8 cellular contexts compared by ENCODE assay signal in genomic region chr11:116852261-116853125, GRCh38. TPM values are rescaled to one million over a fixed set of nuclear protein-coding genes. Genes with fewer than 3 reads are reported as not detected.
A peak's percentile ranks its signal among the peaks of the same experiment; 100 is the strongest.
DNase-seq lines count a peak whose midpoint lies in the region; ATAC-seq, FAIRE-seq and TF ChIP-seq lines count a peak whose summit lies in the region.

No MANE protein-coding gene starts in this region.

- no peak for TF ChIP-seq POLR2A in GM12878 (IDR thresholded peaks at IDR 0.05; ENCODE audit: low read depth, low read length)

- no peak for TF ChIP-seq RAD21 in GM12878 (IDR thresholded peaks at IDR 0.05; ENCODE audit: insufficient read depth, low read depth, low read length)

- intact Hi-C loops in GM12878 (cut with micrococcal nuclease; ENCODE audit: unreplicated experiment), result no loop called here
- intact Hi-C loops in posterior cingulate gyrus (cut with DNase I), result no loop called here

- WGBS in GM12878 (ENCODE audit: insufficient coverage, insufficient replicate concordance, low lambda C conversion rate, missing lambda C conversion rate), result 62% methylated on average over 6 of the region's 6 CpGs

- H3K27me3 ChIP-seq in GM12878 (replicated peaks in 1 of 2; ENCODE audit: control insufficient read depth in 2 of 2, insufficient read depth in 2 of 2, low read length in 1 of 2), result no peaks in the 10 kb centered on the region
- no peaks in the 10 kb centered on the region for H3K27me3 ChIP-seq in Karpas-422 (ENCODE audit: low read length)

- H4K20me1 ChIP-seq in GM12878 (ENCODE audit: control insufficient read depth, insufficient read depth), result no peaks in the 10 kb centered on the region
- H4K20me1 ChIP-seq in Karpas-422 (ENCODE audit: insufficient read depth, low read depth, low read length), result no peaks in the 10 kb centered on the region

- DNase-seq in GM12878 (ENCODE audit: low read depth, low spot score) (no peak), myocyte (ENCODE audit: low read depth) (peak; percentile 26), posterior cingulate gyrus (no peak), NCI-H2107 (lab: John Stamatoyannopoulos, UW) (no peak), Karpas-422 (no peak)
- no peak for DNase-seq in stimulated activated naive CD4-positive, alpha-beta T cell treated with Interleukin-2 at 50 U/mL for 16 hours (lab: John Stamatoyannopoulos, UW)

- BruUV-seq in GM12878 (replicated peaks; lab: Mats Ljungman, UMichigan), result no TSS peak

- in situ Hi-C loops in GM12878 (cut with MboI), result no loop called here

- no peaks in the 10 kb centered on the region for H3K9me3 ChIP-seq in GM12878 (replicated peaks; ENCODE audit: control insufficient read depth, insufficient read depth, low read length)
- H3K9me3 ChIP-seq in Karpas-422 (ENCODE audit: low read length), result no peaks in the 10 kb centered on the region

- SMC1A ChIA-PET in GM12878 (lab: Charles Lee; ENCODE audit: uncharacterized antibody, unreplicated experiment), result interaction anchor here (0.7 to 4.6 kb wide), 19 partner anchors 12 to 379 kb away, joined by 3 to 42 read pairs (median 4); partner anchors contain the start of genes APOA1, APOA5 and ZPR1

- no peak overlapping the region for H3K9ac ChIP-seq in GM12878 (ENCODE audit: control insufficient read depth, insufficient read depth, low read length)
- H3K9ac ChIP-seq in Karpas-422 (ENCODE audit: low read length), result no peak overlapping the region

- FAIRE-seq in GM12878 (lab: Jason Lieb, UNC), result no peak

- peak overlapping the region; percentile 23; the same call in 1 of the 2 replicates for H3K4me2 ChIP-seq in GM12878 (ENCODE audit: control insufficient read depth, insufficient read depth)
- H3K4me2 ChIP-seq in Karpas-422 (ENCODE audit: low read depth, low read length, poor library complexity, severe bottlenecking), result no peak overlapping the region

- H2AFZ ChIP-seq in GM12878 (ENCODE audit: control insufficient read depth, low read depth, low read length) (no peak overlapping the region; the same call in 1 of the 2 replicates), Karpas-422 (ENCODE audit: low read length) (no peak overlapping the region)

- TF ChIP-seq CTCF in C4-2B (conservative IDR thresholded peaks at IDR 0.05), result no peak
- no peak for TF ChIP-seq CTCF in GM12878 (IDR thresholded peaks at IDR 0.05 in 2 of 3, conservative IDR thresholded peaks at IDR 0.05 in 1 of 3; ENCODE audit: control insufficient read depth in 2 of 3, extremely low read depth in 1 of 3, insufficient read depth in 1 of 3, low read depth in 3 of 3, low read length in 3 of 3)

- 0 out of 4 replicates have a peak, but pooled peaks of 1 of the 2 experiments have one; percentile 28 for TF ChIP-seq EP300 in GM12878 (IDR thresholded peaks at IDR 0.05; ENCODE audit: borderline replicate concordance in 1 of 2, control insufficient read depth in 1 of 2, low read depth in 2 of 2, low read length in 2 of 2)

- RAD21 ChIA-PET in GM12878 (lab: Charles Lee; ENCODE audit: unreplicated experiment), result interaction anchor here (1.1 to 5.0 kb wide), 13 partner anchors 11 to 327 kb away, joined by 3 to 32 read pairs (median 5); partner anchors contain the start of gene APOA5

- no peaks in the 10 kb centered on the region for H3K79me2 ChIP-seq in GM12878 (ENCODE audit: control insufficient read depth, insufficient read depth, low read length)
- H3K79me2 ChIP-seq in Karpas-422 (ENCODE audit: low read length), result no peaks in the 10 kb centered on the region

- peak; percentile 41 for ATAC-seq in HG03432 (IDR thresholded peaks at IDR 0.05; ENCODE audit: unreplicated experiment)
- peak; percentile 75 for ATAC-seq in GM12878

- H3K4me3 ChIP-seq in GM12878 (no peak overlapping the region; the same call in 1 of the 2 replicates), Karpas-422 (ENCODE audit: low read length) (no peak overlapping the region)

- H3K4me1 ChIP-seq in GM12878 (ENCODE audit: control insufficient read depth, insufficient read depth, low read length) (peaks cover 30% of the 10 kb centered on the region), Karpas-422 (ENCODE audit: low read length) (no peaks in the 10 kb centered on the region)

- H3K27ac ChIP-seq in C4-2B (peak overlapping the region; percentile 93), GM12878 (ENCODE audit: control insufficient read depth, insufficient read depth) (peak overlapping the region; percentile 62), Karpas-422 (ENCODE audit: low read length) (no peak overlapping the region)

- H3K9me2 ChIP-seq in Karpas-422 (replicated peaks; ENCODE audit: insufficient read depth, low read length), result no peaks in the 10 kb centered on the region

- CTCF ChIA-PET in GM12878 (lab: Yijun Ruan, JAX), result interaction anchor here (0.6 to 4.2 kb wide), 11 partner anchors 17 to 1574 kb away, joined by 3 to 24 read pairs (median 8); partner anchors contain the start of genes APOA5, PCSK7 and RNF214

- POLR2A ChIA-PET in GM12878 (lab: Charles Lee), result interaction anchor here (0.6 to 2.1 kb wide), 8 partner anchors 13 to 172 kb away, joined by 3 to 10 read pairs (median 4); partner anchors contain the start of gene ZPR1

- H3K36me3 ChIP-seq in GM12878 (ENCODE audit: control insufficient read depth in 2 of 2, insufficient read depth in 2 of 2, low read length in 1 of 2) (peaks cover 6% of the 10 kb centered on the region in 2 experiments; a peak in 2 of 4 replicates), Karpas-422 (ENCODE audit: insufficient read depth, low read length) (no peaks in the 10 kb centered on the region)

TF ChIP-seq in GM12878, 131 proteins besides CTCF, POLR2A, EP300 and RAD21 (continues in another document):
- 0 out of 3 replicates have a peak, but pooled peaks of 1 of the 2 experiments have one; percentile 11 for TF ChIP-seq EGR1 (IDR thresholded peaks at IDR 0.05; ENCODE audit: borderline replicate concordance in 1 of 2, low read depth in 2 of 2, low read length in 2 of 2)

RNA-seq across cellular contexts. Expression of gene APOA1, which starts 15.1 kb away (rescaled TPM):
- not detected in 2 replicates for total RNA-seq in GM12878 (2013; cell fraction: nucleolus; rRNA removed)
- total RNA-seq in GM12878 (2014; rRNA removed), result 0.33 and 0.56 TPM in 2 replicates
- not detected in 2 replicates for total RNA-seq in GM12878 (2014; rRNA removed; fragmentation: Illumina TruSeq; extraction: Trizol)
- total RNA-seq in GM12878 (2021), result 2.0 and 2.4 TPM in 2 replicates
- not detected for polyA plus RNA-seq in GM12878 (2011; ENCODE audit: low read depth)
- polyA plus RNA-seq in GM12878 (2011; rRNA removed), result 0.10 TPM in 1 of 2 replicates, not detected in the other
- 0.07 and 0.18 TPM in 2 replicates for polyA plus RNA-seq in GM12878 (2011; cell fraction: cytosol; rRNA removed)
- 0.59 and 0.73 TPM in 2 replicates for polyA plus RNA-seq in GM12878 (2011; cell fraction: nucleus; rRNA removed)
- 0.13 and 0.35 TPM in 2 replicates for polyA plus RNA-seq in GM12878 (2012)
- polyA plus RNA-seq in GM12878 (2014; fragmentation: Illumina TruSeq; extraction: Trizol), result not detected in 2 replicates
- under 1 TPM; 0.16 to 0.24 TPM for polyA plus RNA-seq in GM12878 (2014; fragmentation: Nextera tagmentation; extraction: Ambion mirVana)
- 0.41 TPM in 1 of 2 replicates, not detected in the other for polyA plus RNA-seq in GM12878 (2014; rRNA removed)
- polyA plus RNA-seq in GM12878 (2016; fragmentation: Nextera tagmentation; extraction: Ambion mirVana), result under 1 TPM; 0.23 to 0.42 TPM
- polyA minus RNA-seq in GM12878 (2011; rRNA and poly(A)+ RNA removed), result 0.21 TPM in 1 of 2 replicates, not detected in the other
- polyA minus RNA-seq in GM12878 (2011; cell fraction: cytosol; rRNA and poly(A)+ RNA removed), result not detected in 2 replicates
- 1.5 TPM in 1 of 2 replicates, not detected in the other for polyA minus RNA-seq in GM12878 (2011; cell fraction: nucleus; rRNA and poly(A)+ RNA removed)
- total RNA-seq in myocyte, result 0.16 TPM in 1 of 2 replicates, not detected in the other
- not detected for polyA plus RNA-seq in myocyte (2012)
- total RNA-seq in Karpas-422 (2014; rRNA removed; shearing (Covaris generic); ENCODE audit: low replicate concordance), result not detected in 2 replicates

RNA-seq across cellular contexts. Expression of gene APOC3, which starts 22.8 kb away (rescaled TPM):
- total RNA-seq in GM12878 (2013; cell fraction: nucleolus; rRNA removed), result not detected in 2 replicates
- total RNA-seq in GM12878 (2014; rRNA removed), result not detected in 2 replicates
- total RNA-seq in GM12878 (2014; rRNA removed; fragmentation: Illumina TruSeq; extraction: Trizol), result not detected in 2 replicates
- 1.2 and 1.9 TPM in 2 replicates for total RNA-seq in GM12878 (2021)
- not detected for polyA plus RNA-seq in GM12878 (2011; ENCODE audit: low read depth)
- polyA plus RNA-seq in GM12878 (2011; rRNA removed), result not detected in 2 replicates
- not detected in 2 replicates for polyA plus RNA-seq in GM12878 (2011; cell fraction: cytosol; rRNA removed)
- not detected in 2 replicates for polyA plus RNA-seq in GM12878 (2011; cell fraction: nucleus; rRNA removed)
- polyA plus RNA-seq in GM12878 (2012), result not detected in 2 replicates
- not detected in 2 replicates for polyA plus RNA-seq in GM12878 (2014; fragmentation: Illumina TruSeq; extraction: Trizol)
- not detected for polyA plus RNA-seq in GM12878 (2014; fragmentation: Nextera tagmentation; extraction: Ambion mirVana)
- not detected in 2 replicates for polyA plus RNA-seq in GM12878 (2014; rRNA removed)
- not detected for polyA plus RNA-seq in GM12878 (2016; fragmentation: Nextera tagmentation; extraction: Ambion mirVana)
- polyA minus RNA-seq in GM12878 (2011; rRNA and poly(A)+ RNA removed), result not detected in 2 replicates
- polyA minus RNA-seq in GM12878 (2011; cell fraction: cytosol; rRNA and poly(A)+ RNA removed), result not detected in 2 replicates
- polyA minus RNA-seq in GM12878 (2011; cell fraction: nucleus; rRNA and poly(A)+ RNA removed), result not detected in 2 replicates
- not detected in 2 replicates for total RNA-seq in myocyte
- not detected for polyA plus RNA-seq in myocyte (2012)
- not detected in 2 replicates for total RNA-seq in Karpas-422 (2014; rRNA removed; shearing (Covaris generic); ENCODE audit: low replicate concordance)

RNA-seq across cellular contexts. Expression of gene APOA4, which starts 29.4 kb away (rescaled TPM):
- not detected in 2 replicates for total RNA-seq in GM12878 (2013; cell fraction: nucleolus; rRNA removed)
- total RNA-seq in GM12878 (2014; rRNA removed) (not detected in 2 replicates), GM12878 (2014; rRNA removed; fragmentation: Illumina TruSeq; extraction: Trizol) (not detected in 2 replicates), GM12878 (2021) (not detected in 2 replicates), myocyte (not detected in 2 replicates)
- not detected for polyA plus RNA-seq in GM12878 (2011; ENCODE audit: low read depth)
- polyA plus RNA-seq in GM12878 (2011; rRNA removed) (not detected in 2 replicates), GM12878 (2014; fragmentation: Illumina TruSeq; extraction: Trizol) (not detected in 2 replicates), GM12878 (2014; fragmentation: Nextera tagmentation; extraction: Ambion mirVana) (not detected), GM12878 (2014; rRNA removed) (not detected in 2 replicates), GM12878 (2016; fragmentation: Nextera tagmentation; extraction: Ambion mirVana) (not detected)
- not detected in 2 replicates for polyA plus RNA-seq in GM12878 (2011; cell fraction: cytosol; rRNA removed)
- not detected in 2 replicates for polyA plus RNA-seq in GM12878 (2011; cell fraction: nucleus; rRNA removed)
- polyA plus RNA-seq in GM12878 (2012), result not detected in 2 replicates
- polyA minus RNA-seq in GM12878 (2011; rRNA and poly(A)+ RNA removed), result not detected in 2 replicates
- not detected in 2 replicates for polyA minus RNA-seq in GM12878 (2011; cell fraction: cytosol; rRNA and poly(A)+ RNA removed)
- polyA minus RNA-seq in GM12878 (2011; cell fraction: nucleus; rRNA and poly(A)+ RNA removed), result not detected in 2 replicates
- not detected for polyA plus RNA-seq in myocyte (2012)
- not detected in 2 replicates for total RNA-seq in Karpas-422 (2014; rRNA removed; shearing (Covaris generic); ENCODE audit: low replicate concordance)
